Comparison of ENCODE assay signal across 8 cellular contexts in the genomic region with DNA sequence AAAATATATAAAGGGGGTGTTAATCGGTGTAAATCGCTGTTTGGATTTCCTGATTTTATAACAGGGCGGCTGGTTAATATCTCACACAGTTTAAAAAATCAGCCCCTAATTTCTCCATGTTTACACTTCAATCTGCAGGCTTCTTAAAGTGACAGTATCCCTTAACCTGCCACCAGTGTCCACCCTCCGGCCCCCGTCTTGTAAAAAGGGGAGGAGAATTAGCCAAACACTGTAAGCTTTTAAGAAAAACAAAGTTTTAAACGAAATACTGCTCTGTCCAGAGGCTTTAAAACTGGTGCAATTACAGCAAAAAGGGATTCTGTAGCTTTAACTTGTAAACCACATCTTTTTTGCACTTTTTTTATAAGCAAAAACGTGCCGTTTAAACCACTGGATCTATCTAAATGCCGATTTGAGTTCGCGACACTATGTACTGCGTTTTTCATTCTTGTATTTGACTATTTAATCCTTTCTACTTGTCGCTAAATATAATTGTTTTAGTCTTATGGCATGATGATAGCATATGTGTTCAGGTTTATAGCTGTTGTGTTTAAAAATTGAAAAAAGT. TPM values are rescaled to one million over a fixed set of nuclear protein-coding genes. Genes with fewer than 3 reads are reported as not detected.
DNase-seq lines count a peak whose midpoint lies in the region; ATAC-seq and TF ChIP-seq lines count a peak whose summit lies in the region.

No MANE protein-coding gene starts in this region.

- peak overlapping the region; percentile 91 for H3K9ac ChIP-seq in iPS-20b (ENCODE audit: low read depth, low read length)

- H3K4me3 ChIP-seq in iPS-20b (ENCODE audit: low read length) (peak overlapping the region; percentile 84), thoracic aorta (peak overlapping the region; percentile 95)

- no peak for TF ChIP-seq CTCF in thoracic aorta (IDR thresholded peaks at IDR 0.05)

- peaks cover 9% of the 10 kb centered on the region for H3K36me3 Mint-ChIP-seq in T-helper 2 cell treated with Interferon-gamma antibody and Interleukin-4, amounts not matched to agents 5 μg/mL and 100 μg/mL, for 36 hours (ENCODE audit: low read depth)
- no peaks in the 10 kb centered on the region for H3K36me3 Mint-ChIP-seq in activated naive CD8-positive, alpha-beta T cell

- ATAC-seq in thoracic aorta (ENCODE audit: insufficient number of reproducible peaks, low FRiP score, low read depth) = no peak
- ATAC-seq in GM21723 (IDR thresholded peaks at IDR 0.05; ENCODE audit: unreplicated experiment) = no peak
- ATAC-seq in GM19395 (IDR thresholded peaks at IDR 0.05; ENCODE audit: unreplicated experiment) = no peak

- H3K4me3 Mint-ChIP-seq in T-helper 2 cell treated with Interferon-gamma antibody and Interleukin-4, amounts not matched to agents 5 μg/mL and 100 μg/mL, for 36 hours = peak overlapping the region; percentile 74
- peak overlapping the region; percentile 52 for H3K4me3 Mint-ChIP-seq in activated naive CD8-positive, alpha-beta T cell

- peaks cover 18% of the 10 kb centered on the region for H3K4me1 ChIP-seq in iPS-20b (ENCODE audit: insufficient read depth, low read length)
- peaks cover 4 to 22% of the 10 kb centered on the region in 2 donors for H3K4me1 ChIP-seq in thoracic aorta (ENCODE audit: control insufficient read depth in 1 of 2, low read depth in 2 of 2)

- DNase-seq in T-helper 2 cell treated with Interferon-gamma antibody and Interleukin-4, amounts not matched to agents 5 μg/mL and 100 μg/mL, for 36 hours (ENCODE audit: low spot score) = no peak
- DNase-seq in T-helper 2 cell (no peak), thoracic aorta (ENCODE audit: low spot score) (no peak), NCI-H2171 treated with DMSO at 0.1 percent for 48 hours (lab: John Stamatoyannopoulos, UW) (no peak)

- H3K9me3 ChIP-seq in iPS-20b (ENCODE audit: insufficient read depth, low read depth, low read length) (no peaks in the 10 kb centered on the region), thoracic aorta (no peaks in the 10 kb centered on the region)

- no peaks in the 10 kb centered on the region for H3K9me3 Mint-ChIP-seq in T-helper 2 cell treated with Interferon-gamma antibody and Interleukin-4, amounts not matched to agents 5 μg/mL and 100 μg/mL, for 36 hours
- H3K9me3 Mint-ChIP-seq in activated naive CD8-positive, alpha-beta T cell (ENCODE audit: low read depth) = no peaks in the 10 kb centered on the region

- H3K27me3 ChIP-seq in iPS-20b (ENCODE audit: insufficient read depth, low read length) (no peaks in the 10 kb centered on the region), thoracic aorta (replicated peaks; ENCODE audit: insufficient read depth) (no peaks in the 10 kb centered on the region)

- no peak overlapping the region for H3K27ac ChIP-seq in iPS-20b (ENCODE audit: low read length)
- H3K27ac ChIP-seq in thoracic aorta = no peak overlapping the region

- H3K36me3 ChIP-seq in iPS-20b (ENCODE audit: insufficient read depth, low read depth, low read length) (peaks cover 39% of the 10 kb centered on the region), thoracic aorta (no peaks in the 10 kb centered on the region)

- H3K4me1 Mint-ChIP-seq in T-helper 2 cell treated with Interferon-gamma antibody and Interleukin-4, amounts not matched to agents 5 μg/mL and 100 μg/mL, for 36 hours (ENCODE audit: low read depth) = peaks cover 35% of the 10 kb centered on the region
- peaks cover 29% of the 10 kb centered on the region for H3K4me1 Mint-ChIP-seq in activated naive CD8-positive, alpha-beta T cell (ENCODE audit: low read depth)

- H3K27me3 Mint-ChIP-seq in T-helper 2 cell treated with Interferon-gamma antibody and Interleukin-4, amounts not matched to agents 5 μg/mL and 100 μg/mL, for 36 hours (ENCODE audit: low read depth) = peaks cover 41% of the 10 kb centered on the region
- H3K27me3 Mint-ChIP-seq in activated naive CD8-positive, alpha-beta T cell = peaks cover 24% of the 10 kb centered on the region

- peak overlapping the region; percentile 60 for H3K27ac Mint-ChIP-seq in T-helper 2 cell treated with Interferon-gamma antibody and Interleukin-4, amounts not matched to agents 5 μg/mL and 100 μg/mL, for 36 hours
- H3K27ac Mint-ChIP-seq in activated naive CD8-positive, alpha-beta T cell = no peak overlapping the region

RNA-seq across cellular contexts. Expression of a gene that starts 4.2 kb away (rescaled TPM):
- total RNA-seq in thoracic aorta = 10 to 100 TPM in 1 of 2 donors, 1 to 10 TPM in 1; 5.6 to 22.1 TPM
